ENCODE assay signal across 23 cellular contexts in genomic region chr1:215557504-215557903, GRCh38.
"Had no signal": no experiment of that assay in that cellular context is flagged by ENCODE, and none has a peak within 500 bp of the region (broad histone marks: within the 10 kb centered on the region; RNA-seq: fewer than 3 reads in every experiment).

No MANE protein-coding gene starts in this region.

- DNase-seq: activated CD4-positive, alpha-beta T cell treated with anti-CD3 and anti-CD28 coated beads for 48 hours; activated CD4-positive, alpha-beta T cell treated with anti-CD3 and anti-CD28 coated beads, Interleukin-2, amount 50 U/mL, for 4 hours; activated CD8-positive, alpha-beta memory T cell treated with anti-CD3 and anti-CD28 coated beads, Interleukin-2, amount 10 ng/mL, durations not matched to agents 7 days and 5 days; activated effector memory CD4-positive, alpha-beta T cell treated with Interleukin-2 at 50 U/mL for 16 hours; activated naive CD4-positive, alpha-beta T cell; activated T-cell treated with anti-CD3 and anti-CD28 coated beads, Interleukin-2, amount 50 U/mL, for 24 hours; aorta; central memory CD4-positive, alpha-beta T cell; MG63; MV-4-11; NCI-H1092 treated with DMSO at 0.1 percent for 48 hours; NCI-H1417 treated with DMSO at 0.1 percent for 48 hours; NCI-H1694; NCI-H2029; NCI-H2107; NCI-H226; NCI-H526; NCI-H774; SIG-M5; T-cell; T-helper 2 cell; T1000 had no signal

- H3K4me3 ChIP-seq: MG63, SK-N-MC had no signal

- H3K36me3 ChIP-seq: MG63 had no signal

- H3K27me3 ChIP-seq: MG63 had no signal

- ATAC-seq: activated CD8-positive, alpha-beta memory T cell treated with anti-CD3 and anti-CD28 coated beads, Interleukin-2, amount 10 ng/mL, durations not matched to agents 7 days and 5 days; T-cell had no signal

- H3K27ac ChIP-seq: SK-N-MC had no signal
